19 cellular contexts compared by ENCODE assay signal in the genomic region with DNA sequence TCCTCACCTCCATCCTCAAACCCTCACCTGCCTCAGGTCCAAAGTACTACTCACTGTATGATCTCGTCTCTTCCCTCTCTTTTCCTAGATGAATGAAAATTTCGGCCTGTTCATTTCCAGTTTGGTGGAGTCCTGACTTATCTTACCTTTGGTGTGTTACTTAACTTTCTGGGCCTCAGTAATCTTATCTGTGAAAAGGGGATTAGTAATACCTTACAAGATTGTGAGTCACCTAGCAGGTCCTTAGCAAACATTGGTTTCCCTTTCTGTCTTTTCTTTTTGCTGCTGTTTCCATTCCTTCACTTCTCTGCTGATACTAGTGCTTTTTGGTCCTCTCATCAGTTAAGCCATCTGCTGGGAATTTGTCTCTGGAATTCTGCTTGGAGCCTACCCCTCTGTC. TPM values are rescaled to one million over a fixed set of nuclear protein-coding genes. Genes with fewer than 3 reads are reported as not detected.
DNase-seq lines count a peak whose midpoint lies in the region; ATAC-seq, FAIRE-seq and TF ChIP-seq lines count a peak whose summit lies in the region.
"Had no signal": no experiment of that assay in that cellular context is flagged by ENCODE, and none has a peak within 500 bp of the region (broad histone marks: within the 10 kb centered on the region; RNA-seq: fewer than 3 reads in every experiment).

No MANE protein-coding gene starts in this region.

- peak; percentile 5 for FAIRE-seq in astrocyte (lab: Jason Lieb, UNC)

- peaks cover 10% of the 10 kb centered on the region for H3K4me1 Mint-ChIP-seq in activated CD4-positive, alpha-beta T cell treated with anti-CD3 and anti-CD28 coated beads for 36 hours
- H3K4me1 Mint-ChIP-seq in astrocyte (ENCODE audit: low read depth, unreplicated experiment) (no peaks in the 10 kb centered on the region), glutamatergic neuron (ENCODE audit: low read depth, unreplicated experiment) (peaks cover 55% of the 10 kb centered on the region), type B pancreatic cell (ENCODE audit: unreplicated experiment) (peaks cover 7% of the 10 kb centered on the region)
- H3K4me1 Mint-ChIP-seq: IgD-negative memory B cell had no signal

- no peaks in the 10 kb centered on the region for H3K9me3 Mint-ChIP-seq in activated CD4-positive, alpha-beta T cell treated with anti-CD3 and anti-CD28 coated beads for 36 hours (ENCODE audit: low read depth)
- no peaks in the 10 kb centered on the region for H3K9me3 Mint-ChIP-seq in astrocyte (ENCODE audit: unreplicated experiment)
- H3K9me3 Mint-ChIP-seq in glutamatergic neuron (ENCODE audit: unreplicated experiment), result peaks cover 13% of the 10 kb centered on the region
- no peaks in the 10 kb centered on the region for H3K9me3 Mint-ChIP-seq in type B pancreatic cell
- H3K9me3 Mint-ChIP-seq: CD8-positive, alpha-beta T cell; H9 had no signal

- POLR2A ChIA-PET in activated CD4-positive, alpha-beta T cell treated with anti-CD3 and anti-CD28 coated beads for 36 hours (lab: Charles Lee), result no interaction called here
- POLR2A ChIA-PET in GM10248 (lab: Yijun Ruan, JAX), result no interaction called here

- peaks cover 6% of the 10 kb centered on the region for H3K27me3 Mint-ChIP-seq in activated CD4-positive, alpha-beta T cell treated with anti-CD3 and anti-CD28 coated beads for 36 hours
- H3K27me3 Mint-ChIP-seq in astrocyte (ENCODE audit: low read depth, unreplicated experiment) (no peaks in the 10 kb centered on the region), glutamatergic neuron (ENCODE audit: unreplicated experiment) (peaks cover 4% of the 10 kb centered on the region), type B pancreatic cell (no peaks in the 10 kb centered on the region)
- H3K27me3 Mint-ChIP-seq: IgD-negative memory B cell had no signal

- DNase-seq in activated CD4-positive, alpha-beta T cell treated with anti-CD3 and anti-CD28 coated beads for 36 hours, result no peak
- DNase-seq in activated CD4-positive, alpha-beta T cell treated with anti-CD3 and anti-CD28 coated beads for 48 hours, result no peak
- no peak for DNase-seq in astrocyte (ENCODE audit: low read depth)
- no peak for DNase-seq in glutamatergic neuron
- no peak for DNase-seq in type B pancreatic cell (ENCODE audit: extremely low spot score, unreplicated experiment)
- no peak for DNase-seq in tibial artery
- DNase-seq in NCI-H2029 (lab: John Stamatoyannopoulos, UW), result no peak
- DNase-seq in GM10248 (ENCODE audit: extremely low spot score), result no peak
- DNase-seq: CD8-positive, alpha-beta T cell; DND-41; H9; NCI-H1436 treated with DMSO at 0.1 percent for 48 hours; NCI-H2081 treated with DMSO at 0.1 percent for 48 hours; NCI-H345; Peyer's patch; Right ventricle myocardium superior; SK-N-SH had no signal

- H3K4me1 ChIP-seq in astrocyte (ENCODE audit: insufficient read depth, low read length) (no peaks in the 10 kb centered on the region), tibial artery (no peaks in the 10 kb centered on the region)
- H3K4me1 ChIP-seq: Peyer's patch had no signal

- peak; percentile 51 for ATAC-seq in activated CD4-positive, alpha-beta T cell treated with anti-CD3 and anti-CD28 coated beads for 36 hours
- ATAC-seq: CD8-positive, alpha-beta T cell had no signal

- H2AFZ ChIP-seq in astrocyte (ENCODE audit: low read depth, low read length), result no peak overlapping the region

- H3K4me2 ChIP-seq in astrocyte (ENCODE audit: low read length), result no peak overlapping the region
- H3K4me2 ChIP-seq: SK-N-SH had no signal

- no peaks in the 10 kb centered on the region for H3K36me3 Mint-ChIP-seq in activated CD4-positive, alpha-beta T cell treated with anti-CD3 and anti-CD28 coated beads for 36 hours (ENCODE audit: low read depth)
- no peaks in the 10 kb centered on the region for H3K36me3 Mint-ChIP-seq in astrocyte (ENCODE audit: low read depth, unreplicated experiment)
- H3K36me3 Mint-ChIP-seq in glutamatergic neuron (ENCODE audit: unreplicated experiment), result peaks cover 4% of the 10 kb centered on the region
- no peaks in the 10 kb centered on the region for H3K36me3 Mint-ChIP-seq in type B pancreatic cell
- H3K36me3 Mint-ChIP-seq: CD8-positive, alpha-beta T cell; IgD-negative memory B cell had no signal

- no peaks in the 10 kb centered on the region for H3K79me2 ChIP-seq in astrocyte (ENCODE audit: insufficient read depth, low read length)

- intact Hi-C loops in activated CD4-positive, alpha-beta T cell treated with anti-CD3 and anti-CD28 coated beads for 36 hours (cut with DNase I, micrococcal nuclease), result loop anchor here in 1 of 2 experiments (1.0 kb wide), 1 partner anchor 19 kb away; no protein-coding TSS in a partner anchor
- intact Hi-C loops in tibial artery (cut with DNase I; ENCODE audit: low total_unique reads), result no loop called here

- H3K4me3 Mint-ChIP-seq in activated CD4-positive, alpha-beta T cell treated with anti-CD3 and anti-CD28 coated beads for 36 hours, result no peak overlapping the region
- no peak overlapping the region for H3K4me3 Mint-ChIP-seq in astrocyte (ENCODE audit: unreplicated experiment)
- peak overlapping the region; percentile 9 for H3K4me3 Mint-ChIP-seq in glutamatergic neuron (ENCODE audit: unreplicated experiment)
- H3K4me3 Mint-ChIP-seq in type B pancreatic cell, result no peak overlapping the region
- H3K4me3 Mint-ChIP-seq: CD8-positive, alpha-beta T cell; H9; IgD-negative memory B cell had no signal

- CTCF ChIA-PET in activated CD4-positive, alpha-beta T cell treated with anti-CD3 and anti-CD28 coated beads for 36 hours (lab: Charles Lee), result interaction anchor here (1.2 kb wide), 1 partner anchor 309 kb away, joined by 3 read pairs; no protein-coding TSS in a partner anchor
- CTCF ChIA-PET in GM10248 (lab: Yijun Ruan, JAX), result interaction anchor here (0.9 to 1.4 kb wide), 5 partner anchors 10 to 32 kb away, joined by 3 to 5 read pairs (median 4); no protein-coding TSS in a partner anchor

- H3K27ac ChIP-seq in astrocyte (ENCODE audit: low read depth, low read length) (no peak overlapping the region), tibial artery (no peak overlapping the region)
- H3K27ac ChIP-seq: 22Rv1, Peyer's patch had no signal

- H3K9ac ChIP-seq in astrocyte (ENCODE audit: low read length), result no peak overlapping the region
- H3K9ac ChIP-seq: SK-N-SH had no signal

- H3K9me3 ChIP-seq in astrocyte (ENCODE audit: insufficient read depth, low read depth, low read length) (no peaks in the 10 kb centered on the region), tibial artery (no peaks in the 10 kb centered on the region)
- H3K9me3 ChIP-seq: Peyer's patch, SK-N-SH had no signal

- no peak overlapping the region for H3K27ac Mint-ChIP-seq in activated CD4-positive, alpha-beta T cell treated with anti-CD3 and anti-CD28 coated beads for 36 hours
- H3K27ac Mint-ChIP-seq in astrocyte (ENCODE audit: unreplicated experiment) (no peak overlapping the region), glutamatergic neuron (ENCODE audit: unreplicated experiment) (no peak overlapping the region), type B pancreatic cell (peak overlapping the region; percentile 16)
- H3K27ac Mint-ChIP-seq: CD8-positive, alpha-beta T cell; H9; IgD-negative memory B cell had no signal

- H3K27me3 ChIP-seq in astrocyte (ENCODE audit: insufficient read depth, low read length), result no peaks in the 10 kb centered on the region
- H3K27me3 ChIP-seq in tibial artery, result no peaks in the 10 kb centered on the region
- H3K27me3 ChIP-seq: Peyer's patch had no signal

- TF ChIP-seq CTCF in astrocyte (IDR thresholded peaks at IDR 0.05; ENCODE audit: insufficient read depth, low read depth, low read length) (no peak), glutamatergic neuron (IDR thresholded peaks at IDR 0.05; ENCODE audit: partially characterized antibody, unreplicated experiment) (no peak), type B pancreatic cell (conservative IDR thresholded peaks at IDR 0.05) (no peak), tibial artery (IDR thresholded peaks at IDR 0.05) (no peak), GM10248 (IDR thresholded peaks at IDR 0.05; ENCODE audit: control extremely low read depth, extremely low read depth, low read depth, missing control alignments) (no peak)

- no peaks in the 10 kb centered on the region for H4K20me1 ChIP-seq in astrocyte (ENCODE audit: insufficient read depth, low read length)

- no peaks in the 10 kb centered on the region for H3K36me3 ChIP-seq in astrocyte (ENCODE audit: insufficient read depth, low read length)
- H3K36me3 ChIP-seq in tibial artery, result no peaks in the 10 kb centered on the region
- H3K36me3 ChIP-seq: Peyer's patch had no signal

- H3K4me3 ChIP-seq in astrocyte (ENCODE audit: insufficient read depth, low read depth, low read length), result no peak overlapping the region
- no peak overlapping the region for H3K4me3 ChIP-seq in tibial artery
- H3K4me3 ChIP-seq: Peyer's patch had no signal

RNA-seq across cellular contexts. Expression of gene AKAP6, which starts 52.8 kb away (rescaled TPM):
- total RNA-seq in activated CD4-positive, alpha-beta T cell treated with anti-CD3 and anti-CD28 coated beads for 36 hours, result 1 to 10 TPM; 1.1 to 2.0 TPM
- total RNA-seq in astrocyte (2.8 and 3.4 TPM in 2 replicates), glutamatergic neuron (ENCODE audit: unreplicated experiment) (600 TPM), type B pancreatic cell (ENCODE audit: low replicate concordance) (4.7 and 5.5 TPM in 2 replicates)

Comparison
In these comparisons a context has a peak if more than half of its experiments do, and no peak if none do; other contexts are left out.
1. RNA of gene AKAP6, which starts 52.8 kb away (total RNA-seq): 600 TPM in glutamatergic neuron (single experiment); 4.7 to 5.5 TPM in type B pancreatic cell, 2.8 to 3.4 TPM in astrocyte and 1.1 to 2.0 TPM in activated CD4-positive, alpha-beta T cell treated with anti-CD3 and anti-CD28 coated beads for 36 hours; every median in the first group is over 10 times any median in the second.